In genomic region chr9:90999425-91000397, GRCh38 we compare ENCODE assay signal across 17 cellular contexts.
DNase-seq lines count a peak whose midpoint lies in the region; TF ChIP-seq lines count a peak whose summit lies in the region.
"Had no signal": no experiment of that assay in that cellular context is flagged by ENCODE, and none has a peak within 500 bp of the region (broad histone marks: within the 10 kb centered on the region; RNA-seq: fewer than 3 reads in every experiment).

No MANE protein-coding gene starts in this region.

- no peaks in the 10 kb centered on the region for H3K36me3 ChIP-seq in thymus (ENCODE audit: control insufficient read depth, insufficient read depth)
- H3K36me3 ChIP-seq in sigmoid colon: no peaks in the 10 kb centered on the region
- H3K36me3 ChIP-seq: brain microvascular endothelial cell, upper lobe of left lung had no signal

- no peak for TF ChIP-seq CTCF in RWPE1 (conservative IDR thresholded peaks at IDR 0.05; ENCODE audit: low read depth)
- no peak for TF ChIP-seq CTCF in sigmoid colon (IDR thresholded peaks at IDR 0.05)

- H3K9me3 ChIP-seq in thymus (ENCODE audit: control insufficient read depth) (no peaks in the 10 kb centered on the region), sigmoid colon (no peaks in the 10 kb centered on the region)
- H3K9me3 ChIP-seq: upper lobe of left lung had no signal

- H3K4me1 Mint-ChIP-seq in activated CD4-positive, alpha-beta T cell treated with anti-CD3 and anti-CD28 coated beads, Interleukin-2, amount 10 ng/mL, durations not matched to agents 24 days and 14 days: peaks cover 9% of the 10 kb centered on the region

- 92% methylated on average over 16 of the region's 16 CpGs for WGBS in thymus
- WGBS in sigmoid colon, 2 donors: 85 to 86% methylated on average over 16 of the region's 16 CpGs

- no peaks in the 10 kb centered on the region for H3K4me1 ChIP-seq in thymus (ENCODE audit: control insufficient read depth, insufficient read depth, low read length)
- H3K4me1 ChIP-seq in sigmoid colon: no peaks in the 10 kb centered on the region
- H3K4me1 ChIP-seq: upper lobe of left lung had no signal

- CTCF ChIA-PET in RWPE1 (lab: Yijun Ruan, JAX): interaction anchor here (0.6 to 1.3 kb wide), 8 partner anchors 29 to 426 kb away, joined by 3 to 6 read pairs (median 4); no protein-coding TSS in a partner anchor

- no peaks in the 10 kb centered on the region for H3K36me3 Mint-ChIP-seq in activated CD4-positive, alpha-beta T cell treated with anti-CD3 and anti-CD28 coated beads, Interleukin-2, amount 10 ng/mL, durations not matched to agents 24 days and 14 days (ENCODE audit: low read depth)

- H3K4me3 Mint-ChIP-seq in activated CD4-positive, alpha-beta T cell treated with anti-CD3 and anti-CD28 coated beads, Interleukin-2, amount 10 ng/mL, durations not matched to agents 24 days and 14 days: no peak overlapping the region
- H3K4me3 Mint-ChIP-seq: activated CD4-positive, alpha-beta memory T cell treated with anti-CD3 and anti-CD28 coated beads, Interleukin-2, amount 10 ng/mL, durations not matched to agents 7 days and 5 days had no signal

- H3K27me3 ChIP-seq in thymus (ENCODE audit: control insufficient read depth, insufficient read depth) (no peaks in the 10 kb centered on the region), sigmoid colon (no peaks in the 10 kb centered on the region)
- H3K27me3 ChIP-seq: brain microvascular endothelial cell, upper lobe of left lung had no signal

- TF ChIP-seq POLR2A in sigmoid colon (IDR thresholded peaks at IDR 0.05): no peak

- TF ChIP-seq EP300 in sigmoid colon (IDR thresholded peaks at IDR 0.05): no peak

- DNase-seq in NCI-H510A treated with DMSO at 0.1 percent for 48 hours (lab: John Stamatoyannopoulos, UW) (peak; percentile 11), NCI-H510A (lab: John Stamatoyannopoulos, UW) (no peak), RWPE1 (ENCODE audit: low spot score) (peak; percentile 34), foreskin melanocyte (peak; percentile 35), HPDE6-E6E7 (ENCODE audit: extremely low spot score) (no peak), sigmoid colon (no peak)
- DNase-seq in activated CD4-positive, alpha-beta T cell treated with anti-CD3 and anti-CD28 coated beads, Interleukin-2, amount 10 ng/mL, durations not matched to agents 24 days and 14 days: no peak
- DNase-seq: activated CD4-positive, alpha-beta memory T cell treated with anti-CD3 and anti-CD28 coated beads, Interleukin-2, amount 10 ng/mL, durations not matched to agents 7 days and 5 days; activated effector memory CD4-positive, alpha-beta T cell treated with Interleukin-2 at 50 U/mL for 16 hours; brain microvascular endothelial cell; effector memory CD4-positive, alpha-beta T cell; NCI-H524 treated with DMSO at 0.1 percent for 48 hours; SHP77; T-helper 9 cell; upper lobe of left lung had no signal

- peaks cover 4% of the 10 kb centered on the region for H3K9me3 Mint-ChIP-seq in activated CD4-positive, alpha-beta T cell treated with anti-CD3 and anti-CD28 coated beads, Interleukin-2, amount 10 ng/mL, durations not matched to agents 24 days and 14 days

- H3K27ac ChIP-seq in RWPE1 (peak overlapping the region; percentile 93), thymus (ENCODE audit: low read depth) (peak overlapping the region; percentile 21), sigmoid colon (peak overlapping the region in 1 of 4 donors; percentile 3)
- H3K27ac ChIP-seq: brain microvascular endothelial cell, upper lobe of left lung had no signal

- H3K27ac Mint-ChIP-seq in activated CD4-positive, alpha-beta T cell treated with anti-CD3 and anti-CD28 coated beads, Interleukin-2, amount 10 ng/mL, durations not matched to agents 24 days and 14 days: no peak overlapping the region
- H3K27ac Mint-ChIP-seq: activated CD4-positive, alpha-beta memory T cell treated with anti-CD3 and anti-CD28 coated beads, Interleukin-2, amount 10 ng/mL, durations not matched to agents 7 days and 5 days had no signal

- intact Hi-C loops in sigmoid colon (cut with DNase I): no loop called here
- intact Hi-C loops in activated CD4-positive, alpha-beta T cell treated with anti-CD3 and anti-CD28 coated beads, Interleukin-2, amount 10 ng/mL, durations not matched to agents 24 days and 14 days (cut with micrococcal nuclease): no loop called here

- H3K27me3 Mint-ChIP-seq in activated CD4-positive, alpha-beta T cell treated with anti-CD3 and anti-CD28 coated beads, Interleukin-2, amount 10 ng/mL, durations not matched to agents 24 days and 14 days: no peaks in the 10 kb centered on the region

- H3K4me3 ChIP-seq in thymus (ENCODE audit: low read length) (no peak overlapping the region), sigmoid colon (no peak overlapping the region)
- H3K4me3 ChIP-seq: lung, upper lobe of left lung had no signal

- POLR2A ChIA-PET in RWPE1 (lab: Yijun Ruan, JAX; ENCODE audit: low non-redundant PET): no interaction called here

Comparison
In these comparisons a context has a peak if more than half of its experiments do, and no peak if none do; other contexts are left out.
1. DNase-seq: peak in NCI-H510A treated with DMSO at 0.1 percent for 48 hours (single experiment), RWPE1 (single experiment) and foreskin melanocyte (single experiment); none in NCI-H510A (single experiment), HPDE6-E6E7 (single experiment), sigmoid colon (single experiment) and activated CD4-positive, alpha-beta T cell treated with anti-CD3 and anti-CD28 coated beads, Interleukin-2, amount 10 ng/mL, durations not matched to agents 24 days and 14 days (single experiment).